Comparison of ENCODE assay signal across 28 cellular contexts in the genomic region with DNA sequence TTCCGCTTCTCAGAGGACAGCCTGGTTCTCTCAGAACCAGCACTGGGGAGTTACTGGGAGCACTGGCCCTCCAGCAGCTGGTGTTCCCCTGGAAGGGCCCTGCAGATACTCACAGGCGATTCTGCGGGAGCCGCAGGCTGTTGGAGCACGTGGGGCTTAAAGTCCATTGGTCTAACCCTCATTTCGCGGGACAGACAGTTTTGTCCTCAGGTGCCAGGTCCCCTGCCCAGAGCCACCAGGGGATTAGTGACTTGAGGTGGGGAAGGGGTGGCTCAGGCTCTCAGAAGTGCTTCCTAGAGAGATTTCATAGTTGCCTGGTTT. TPM values are rescaled to one million over a fixed set of nuclear protein-coding genes. Genes with fewer than 3 reads are reported as not detected.
"Had no signal": no experiment of that assay in that cellular context is flagged by ENCODE, and none has a peak within 500 bp of the region (broad histone marks: within the 10 kb centered on the region; RNA-seq: fewer than 3 reads in every experiment).

No MANE protein-coding gene starts in this region.

- H3K4me1 ChIP-seq: body of pancreas, foreskin keratinocyte, sigmoid colon, uterus had no signal

- H3K4me1 Mint-ChIP-seq: activated CD4-positive, alpha-beta T cell treated with anti-CD3 and anti-CD28 coated beads, Interleukin-2, amount 10 ng/mL, durations not matched to agents 24 days and 14 days; activated CD8-positive, alpha-beta memory T cell treated with anti-CD3 and anti-CD28 coated beads, Interleukin-2, amount 10 ng/mL, durations not matched to agents 7 days and 5 days; neural crest cell had no signal

- H3K36me3 Mint-ChIP-seq: activated CD8-positive, alpha-beta memory T cell treated with anti-CD3 and anti-CD28 coated beads, Interleukin-2, amount 10 ng/mL, durations not matched to agents 7 days and 5 days; naive thymus-derived CD4-positive, alpha-beta T cell had no signal

- H3K27me3 ChIP-seq: cardiac muscle cell, foreskin keratinocyte, testis had no signal

- H3K36me3 ChIP-seq: cardiac muscle cell, sigmoid colon, spleen, uterus had no signal

- DNase-seq: activated CD4-positive, alpha-beta memory T cell treated with anti-CD3 and anti-CD28 coated beads, Interleukin-2, amount 10 ng/mL, durations not matched to agents 7 days and 5 days; activated CD4-positive, alpha-beta T cell treated with anti-CD3 and anti-CD28 coated beads, Interleukin-2, amount 10 ng/mL, durations not matched to agents 24 days and 14 days; activated CD8-positive, alpha-beta memory T cell treated with anti-CD3 and anti-CD28 coated beads, Interleukin-2, amount 10 ng/mL, durations not matched to agents 7 days and 5 days; activated gamma-delta T cell; activated naive CD4-positive, alpha-beta T cell treated with anti-CD3 and anti-CD28 coated beads, Interleukin-2, amount 50 U/mL, for 16 hours; activated naive CD8-positive, alpha-beta T cell treated with anti-CD3 and anti-CD28 coated beads, Interleukin-2, amount 50 U/mL, for 24 hours; activated T-cell treated with anti-CD3 and anti-CD28 coated beads for 4 hours; anterior cingulate cortex; body of pancreas; effector CD8-positive, alpha-beta T cell; foreskin keratinocyte; naive thymus-derived CD4-positive, alpha-beta T cell; occipital lobe; sigmoid colon; spleen; stimulated activated CD4-positive, alpha-beta T cell treated with anti-CD3 and anti-CD28 coated beads, Interleukin-4, amount 100 ng/mL, for 1 hour; stimulated activated naive CD4-positive, alpha-beta T cell; T1000; testis; trophoblast cell; uterus had no signal

- H3K27ac Mint-ChIP-seq: activated CD4-positive, alpha-beta memory T cell treated with anti-CD3 and anti-CD28 coated beads, Interleukin-2, amount 10 ng/mL, durations not matched to agents 7 days and 5 days; activated CD4-positive, alpha-beta T cell treated with anti-CD3 and anti-CD28 coated beads, Interleukin-2, amount 10 ng/mL, durations not matched to agents 24 days and 14 days; activated CD8-positive, alpha-beta memory T cell treated with anti-CD3 and anti-CD28 coated beads, Interleukin-2, amount 10 ng/mL, durations not matched to agents 7 days and 5 days; activated naive CD8-positive, alpha-beta T cell treated with anti-CD3 and anti-CD28 coated beads, Interleukin-2, amount 50 U/mL, for 24 hours; activated T-helper 1 cell treated with anti-CD3 and anti-CD28 coated beads, Interleukin-12 subunit alpha, Interleukin-12 subunit beta, Interleukin-2, Interleukin-4 antibody, amounts not matched to agents 30 ng/mL and 10 ng/mL and 1 ng/mL, durations not matched to agents 14 hours and 24 hours and 36 hours; dendritic cell treated with granulocyte-macrophage colony-stimulating factor and Interleukin-4, amounts not matched to agents 40 ng/mL and 50 ng/mL, for 4 days; naive thymus-derived CD4-positive, alpha-beta T cell had no signal

- H3K9me3 Mint-ChIP-seq: activated CD4-positive, alpha-beta memory T cell treated with anti-CD3 and anti-CD28 coated beads, Interleukin-2, amount 10 ng/mL, durations not matched to agents 7 days and 5 days; activated CD4-positive, alpha-beta T cell treated with anti-CD3 and anti-CD28 coated beads, Interleukin-2, amount 10 ng/mL, durations not matched to agents 24 days and 14 days; activated naive CD8-positive, alpha-beta T cell treated with anti-CD3 and anti-CD28 coated beads, Interleukin-2, amount 50 U/mL, for 24 hours; activated T-helper 1 cell treated with anti-CD3 and anti-CD28 coated beads, Interleukin-12 subunit alpha, Interleukin-12 subunit beta, Interleukin-2, Interleukin-4 antibody, amounts not matched to agents 30 ng/mL and 10 ng/mL and 1 ng/mL, durations not matched to agents 14 hours and 24 hours and 36 hours; dendritic cell treated with granulocyte-macrophage colony-stimulating factor and Interleukin-4, amounts not matched to agents 40 ng/mL and 50 ng/mL, for 4 days; naive thymus-derived CD4-positive, alpha-beta T cell; neural crest cell had no signal

- ATAC-seq: activated CD4-positive, CD25-positive, alpha-beta regulatory T cell treated with anti-CD3 and anti-CD28 coated beads, Interleukin-2, amount 50 U/mL, for 24 hours; activated CD8-positive, alpha-beta memory T cell treated with anti-CD3 and anti-CD28 coated beads, Interleukin-2, amount 10 ng/mL, durations not matched to agents 7 days and 5 days; activated naive CD8-positive, alpha-beta T cell treated with anti-CD3 and anti-CD28 coated beads, Interleukin-2, amount 50 U/mL, for 24 hours; body of pancreas; foreskin keratinocyte; naive thymus-derived CD4-positive, alpha-beta T cell had no signal

- H3K27ac ChIP-seq: body of pancreas, cardiac muscle cell, foreskin keratinocyte, sigmoid colon, spleen, testis, uterus had no signal

- H3K4me3 Mint-ChIP-seq: activated CD4-positive, alpha-beta memory T cell treated with anti-CD3 and anti-CD28 coated beads, Interleukin-2, amount 10 ng/mL, durations not matched to agents 7 days and 5 days; activated CD4-positive, alpha-beta T cell treated with anti-CD3 and anti-CD28 coated beads, Interleukin-2, amount 10 ng/mL, durations not matched to agents 24 days and 14 days; activated CD8-positive, alpha-beta memory T cell treated with anti-CD3 and anti-CD28 coated beads, Interleukin-2, amount 10 ng/mL, durations not matched to agents 7 days and 5 days; activated naive CD8-positive, alpha-beta T cell treated with anti-CD3 and anti-CD28 coated beads, Interleukin-2, amount 50 U/mL, for 24 hours; activated T-helper 1 cell treated with anti-CD3 and anti-CD28 coated beads, Interleukin-12 subunit alpha, Interleukin-12 subunit beta, Interleukin-2, Interleukin-4 antibody, amounts not matched to agents 30 ng/mL and 10 ng/mL and 1 ng/mL, durations not matched to agents 14 hours and 24 hours and 36 hours; dendritic cell treated with granulocyte-macrophage colony-stimulating factor and Interleukin-4, amounts not matched to agents 40 ng/mL and 50 ng/mL, for 4 days; naive thymus-derived CD4-positive, alpha-beta T cell; neural crest cell had no signal

- H3K4me3 ChIP-seq: body of pancreas, cardiac muscle cell, lung, sigmoid colon, spleen, testis, uterus had no signal

- H3K9me3 ChIP-seq: body of pancreas, sigmoid colon, spleen, testis, uterus had no signal

RNA-seq across cellular contexts. Expression of a gene that starts 53.9 kb away (rescaled TPM):
- total RNA-seq: glomerular endothelial cell had no signal
